ENCODE assay signal across 8 cellular contexts in genomic region chr4:47926667-47927258, GRCh38. TPM values are rescaled to one million over a fixed set of nuclear protein-coding genes. Genes with fewer than 3 reads are reported as not detected.
DNase-seq lines count a peak whose midpoint lies in the region; ATAC-seq, FAIRE-seq and TF ChIP-seq lines count a peak whose summit lies in the region.

No MANE protein-coding gene starts in this region.

- H2BK15ac ChIP-seq in H1 (ENCODE audit: low read length), result no peak overlapping the region

- no peak overlapping the region for H2BK120ac ChIP-seq in H1 (replicated peaks; ENCODE audit: low read depth, low read length)

- no peaks in the 10 kb centered on the region for H3K36me3 Mint-ChIP-seq in activated CD4-positive, alpha-beta memory T cell treated with anti-CD3 and anti-CD28 coated beads for 36 hours
- H3K36me3 Mint-ChIP-seq in mesothelial cell of epicardium, result no peaks in the 10 kb centered on the region
- no peaks in the 10 kb centered on the region for H3K36me3 Mint-ChIP-seq in stimulated activated naive B cell treated with anti-CD40 and anti-IgM and Interleukin-4, amounts not matched to agents 10 μg/mL and 1 μg/mL and 100 μg/mL, for 72 hours

- no peak overlapping the region for H4K5ac ChIP-seq in H1 (ENCODE audit: insufficient read length, low read depth, low read length)

- WGBS in H1 (ENCODE audit: extremely low coverage in 1 of 2, insufficient coverage in 1 of 2, insufficient read length in 1 of 2, insufficient replicate concordance in 2 of 2, low coverage in 1 of 2, low lambda C conversion rate in 2 of 2, missing lambda C conversion rate in 1 of 2), 2 experiments, result 32% methylated on average over 15 of the region's 15 CpGs; no CpG with 5 or more reads in 1 of the 2 experiments

- no peak overlapping the region for H3K18ac ChIP-seq in H1 (ENCODE audit: extremely low read depth, low read length)

- peak overlapping the region in 3 of 4 experiments; percentile 33 to 45 (median 42); a peak in 6 of 8 replicates for H3K4me3 ChIP-seq in H1 (ENCODE audit: extremely low read depth in 1 of 4, insufficient read depth in 2 of 4, low read depth in 3 of 4, low read length in 4 of 4)

- DNase-seq in A172 (ENCODE audit: low spot score) (peak; percentile 40), GM12892 (ENCODE audit: insufficient read length) (no peak), NCI-H2081 treated with DMSO at 0.1 percent for 48 hours (lab: John Stamatoyannopoulos, UW) (peak; percentile 28), H1 (ENCODE audit: low read depth in 1 of 2, low spot score in 2 of 2) (peak in 1 of 2 experiments; percentile 70), mesothelial cell of epicardium (ENCODE audit: low spot score in 2 of 2, unreplicated experiment in 2 of 2) (peak; percentile 54 to 78)
- DNase-seq in activated CD4-positive, alpha-beta memory T cell treated with anti-CD3 and anti-CD28 coated beads for 36 hours, result peak; percentile 65
- DNase-seq in stimulated activated naive B cell treated with anti-CD40 and anti-IgM and Interleukin-4, amounts not matched to agents 10 μg/mL and 1 μg/mL and 100 μg/mL, for 72 hours, result no peak

- intact Hi-C loops in activated CD4-positive, alpha-beta memory T cell treated with anti-CD3 and anti-CD28 coated beads for 36 hours (cut with micrococcal nuclease), result loop anchor here (2.0 kb wide), 2 partner anchors 160 to 214 kb away; no protein-coding TSS in a partner anchor

- TF ChIP-seq EP300 in H1 (IDR thresholded peaks at IDR 0.05; ENCODE audit: borderline replicate concordance in 1 of 2, low read depth in 2 of 2, low read length in 2 of 2), result no peak

- H3K56ac ChIP-seq in H1 (replicated peaks; ENCODE audit: insufficient read length, low read depth, low read length), result no peak overlapping the region

- no peak overlapping the region for H3K14ac ChIP-seq in H1 (ENCODE audit: insufficient read length)

- TF ChIP-seq CTCF in H1 (IDR thresholded peaks at IDR 0.05; ENCODE audit: control extremely low read depth in 1 of 3, insufficient read depth in 1 of 3, low read depth in 1 of 3, low read length in 3 of 3) (peak; percentile 75 to 91 (median 75)), mesothelial cell of epicardium (IDR thresholded peaks at IDR 0.05; ENCODE audit: unreplicated experiment) (peak; percentile 53)

- FAIRE-seq in GM12892 (lab: Jason Lieb, UNC) (peak; percentile 94), H1 (lab: Jason Lieb, UNC) (peak; percentile 98)

- H3K4me1 Mint-ChIP-seq in activated CD4-positive, alpha-beta memory T cell treated with anti-CD3 and anti-CD28 coated beads for 36 hours (ENCODE audit: low read depth), result peaks cover 6% of the 10 kb centered on the region
- peaks cover 24% of the 10 kb centered on the region for H3K4me1 Mint-ChIP-seq in mesothelial cell of epicardium
- H3K4me1 Mint-ChIP-seq in stimulated activated naive B cell treated with anti-CD40 and anti-IgM and Interleukin-4, amounts not matched to agents 10 μg/mL and 1 μg/mL and 100 μg/mL, for 72 hours, result peaks cover 24 to 26% of the 10 kb centered on the region in 2 donors

- H3K4me2 ChIP-seq in H1 (ENCODE audit: insufficient read depth in 1 of 2, low read depth in 2 of 2, low read length in 2 of 2), result peak overlapping the region; percentile 10 to 60

- no peak overlapping the region for H3K27ac Mint-ChIP-seq in activated CD4-positive, alpha-beta memory T cell treated with anti-CD3 and anti-CD28 coated beads for 36 hours
- H3K27ac Mint-ChIP-seq in mesothelial cell of epicardium, result peak overlapping the region; percentile 93
- no peak overlapping the region for H3K27ac Mint-ChIP-seq in stimulated activated naive B cell treated with anti-CD40 and anti-IgM and Interleukin-4, amounts not matched to agents 10 μg/mL and 1 μg/mL and 100 μg/mL, for 72 hours

- peak overlapping the region; percentile 96 for H2AFZ ChIP-seq in H1 (ENCODE audit: low read length)

- CTCF ChIA-PET in activated CD4-positive, alpha-beta memory T cell treated with anti-CD3 and anti-CD28 coated beads for 36 hours (lab: Charles Lee), result interaction anchor here (1.0 to 1.5 kb wide), 5 partner anchors 12 to 251 kb away, joined by 3 to 5 read pairs (median 3); partner anchors contain the start of gene NFXL1
- CTCF ChIA-PET in H1 (lab: Charles Lee; ENCODE audit: partially characterized antibody), result interaction anchor here (0.8 to 2.9 kb wide), 14 partner anchors 7 to 242 kb away, joined by 3 to 9 read pairs (median 4); no protein-coding TSS in a partner anchor

- no peak overlapping the region for H4K91ac ChIP-seq in H1 (replicated peaks; ENCODE audit: insufficient read length, low read length)

- peaks cover 0 to 7% (median 3%) of the 10 kb centered on the region in 4 experiments; a peak in 3 of 7 replicates for H3K4me1 ChIP-seq in H1 (replicated peaks in 1 of 4; ENCODE audit: control insufficient read depth in 3 of 4, insufficient read depth in 4 of 4, low read length in 3 of 4)

- no peaks in the 10 kb centered on the region for H3K27me3 ChIP-seq in H1 (replicated peaks in 1 of 4; ENCODE audit: control insufficient read depth in 3 of 4, extremely low read depth in 1 of 4, insufficient read depth in 3 of 4, low read length in 3 of 4)

- H2AK5ac ChIP-seq in H1 (ENCODE audit: low read depth, low read length), result no peak overlapping the region

- ATAC-seq in HG02798 (IDR thresholded peaks at IDR 0.05; ENCODE audit: poor library complexity, unreplicated experiment), result peak; percentile 97
- ATAC-seq in stimulated activated naive B cell treated with anti-CD40 and anti-IgM and Interleukin-4, amounts not matched to agents 10 μg/mL and 1 μg/mL and 100 μg/mL, for 72 hours (replicated peaks), result peak; percentile 83 to 90

- H2BK5ac ChIP-seq in H1 (ENCODE audit: low read depth, low read length), result no peak overlapping the region

- peaks cover 13% of the 10 kb centered on the region for H3K27me3 Mint-ChIP-seq in activated CD4-positive, alpha-beta memory T cell treated with anti-CD3 and anti-CD28 coated beads for 36 hours
- no peaks in the 10 kb centered on the region for H3K27me3 Mint-ChIP-seq in mesothelial cell of epicardium (ENCODE audit: low read depth)
- H3K27me3 Mint-ChIP-seq in stimulated activated naive B cell treated with anti-CD40 and anti-IgM and Interleukin-4, amounts not matched to agents 10 μg/mL and 1 μg/mL and 100 μg/mL, for 72 hours, result peaks cover 11 to 20% of the 10 kb centered on the region in 2 donors

- TF ChIP-seq RAD21 in H1 (IDR thresholded peaks at IDR 0.05 in 1 of 2, conservative IDR thresholded peaks at IDR 0.05 in 1 of 2; ENCODE audit: low read depth in 2 of 2, low read length in 2 of 2), result peak; percentile 66 to 74

- no peak overlapping the region for H2BK12ac ChIP-seq in H1 (ENCODE audit: low read depth, low read length)

- no peak overlapping the region for H3K4me3 Mint-ChIP-seq in activated CD4-positive, alpha-beta memory T cell treated with anti-CD3 and anti-CD28 coated beads for 36 hours
- peak overlapping the region; percentile 70 for H3K4me3 Mint-ChIP-seq in mesothelial cell of epicardium
- peak overlapping the region; percentile 55 to 57 for H3K4me3 Mint-ChIP-seq in stimulated activated naive B cell treated with anti-CD40 and anti-IgM and Interleukin-4, amounts not matched to agents 10 μg/mL and 1 μg/mL and 100 μg/mL, for 72 hours

- no peak for TF ChIP-seq POLR2A in GM12892 (IDR thresholded peaks at IDR 0.05; ENCODE audit: low read depth, low read length)
- no peak for TF ChIP-seq POLR2A in H1 (IDR thresholded peaks at IDR 0.05; ENCODE audit: control extremely low read depth in 1 of 2, low read depth in 2 of 2, low read length in 2 of 2)

- peak overlapping the region; percentile 81; the same call in 1 of the 2 replicates for H4K8ac ChIP-seq in H1 (ENCODE audit: extremely low read depth, insufficient read depth, low read length)

- no peak overlapping the region for H3K4ac ChIP-seq in H1 (replicated peaks; ENCODE audit: insufficient read length, low read depth, low read length)

- H3K23ac ChIP-seq in H1 (ENCODE audit: insufficient read length), result no peak overlapping the region

- no peaks in the 10 kb centered on the region for H3K79me2 ChIP-seq in H1 (ENCODE audit: control insufficient read depth in 1 of 2, insufficient read depth in 2 of 2, low read length in 2 of 2)

- no peaks in the 10 kb centered on the region for H3K9me3 Mint-ChIP-seq in activated CD4-positive, alpha-beta memory T cell treated with anti-CD3 and anti-CD28 coated beads for 36 hours
- no peaks in the 10 kb centered on the region for H3K9me3 Mint-ChIP-seq in mesothelial cell of epicardium
- no peaks in the 10 kb centered on the region for H3K9me3 Mint-ChIP-seq in stimulated activated naive B cell treated with anti-CD40 and anti-IgM and Interleukin-4, amounts not matched to agents 10 μg/mL and 1 μg/mL and 100 μg/mL, for 72 hours

- no peaks in the 10 kb centered on the region for H3K36me3 ChIP-seq in H1 (ENCODE audit: control insufficient read depth in 2 of 4, insufficient read depth in 4 of 4, low read length in 3 of 4)

- H3K23me2 ChIP-seq in H1 (ENCODE audit: low read depth, low read length), result peaks cover 2% of the 10 kb centered on the region; the same call in 1 of the 2 replicates

- H3K79me1 ChIP-seq in H1 (ENCODE audit: low read depth, low read length), result no peaks in the 10 kb centered on the region

- no peaks in the 10 kb centered on the region for H3K9me3 ChIP-seq in H1 (ENCODE audit: insufficient read depth in 2 of 2, low read depth in 1 of 2, low read length in 1 of 2)

- H3K9ac ChIP-seq in H1 (replicated peaks in 1 of 4; ENCODE audit: extremely low read depth in 1 of 4, low read depth in 3 of 4, low read length in 3 of 4), result no peak overlapping the region

- H2BK20ac ChIP-seq in H1 (ENCODE audit: low read length), result no peak overlapping the region

- H3K27ac ChIP-seq in H1 (ENCODE audit: low read depth, low read length), result no peak overlapping the region

- POLR2A ChIA-PET in activated CD4-positive, alpha-beta memory T cell treated with anti-CD3 and anti-CD28 coated beads for 36 hours (lab: Charles Lee), result no interaction called here
- POLR2A ChIA-PET in H1 (lab: Charles Lee; ENCODE audit: partially characterized antibody), result interaction anchor here (2.7 kb wide), 1 partner anchor 13 kb away, joined by 12 read pairs; the partner anchor contains the start of gene NFXL1

- no peaks in the 10 kb centered on the region for H4K20me1 ChIP-seq in H1 (replicated peaks in 1 of 2; ENCODE audit: control insufficient read depth in 1 of 2, insufficient read depth in 2 of 2, low read length in 2 of 2)

RNA-seq across cellular contexts. Expression of gene NFXL1, which starts 12.4 kb away (rescaled TPM):
- 5.9 and 8.7 TPM in 2 replicates for total RNA-seq in A172 (2014; rRNA removed; shearing (Covaris generic))
- polyA plus RNA-seq in GM12892 (2012; ENCODE audit: missing spikeins), result 10.7 TPM
- 10 to 100 TPM; 10.9 to 12.0 TPM for total RNA-seq in activated CD4-positive, alpha-beta memory T cell treated with anti-CD3 and anti-CD28 coated beads for 36 hours
- 27.7 and 29.5 TPM in 2 replicates for total RNA-seq in H1 (2021; fragmentation: NEBNext Ultra II Directional; extraction: Animal tissue kit (Norgen Biotek cat#: 25700))
- 6.7 and 10.0 TPM in 2 replicates for polyA plus RNA-seq in H1 (2011; rRNA removed)
- 15.0 TPM for polyA plus RNA-seq in H1 (2011; cell fraction: cytosol; rRNA removed)
- 14.8 TPM for polyA plus RNA-seq in H1 (2011; cell fraction: nucleus; rRNA removed)
- 15.2 to 16.8 TPM (median 16.7 TPM) in 4 replicates for polyA plus RNA-seq in H1 (2012, experiment 1 of 2)
- polyA plus RNA-seq in H1 (2012, experiment 2 of 2), result 0.94 TPM
- polyA plus RNA-seq in H1 (2013, experiment 1 of 2), result 13.3 TPM
- polyA plus RNA-seq in H1 (2013, experiment 2 of 2), result 11.7 TPM
- 103 and 115 TPM in 2 replicates for polyA minus RNA-seq in H1 (2011; rRNA and poly(A)+ RNA removed)
- polyA minus RNA-seq in H1 (2011; cell fraction: cytosol; rRNA and poly(A)+ RNA removed), result 34.6 TPM
- polyA minus RNA-seq in H1 (2011; cell fraction: nucleus; rRNA and poly(A)+ RNA removed), result 72.9 TPM
- total RNA-seq in mesothelial cell of epicardium, result 25.8 to 30.3 TPM (median 27.7 TPM) in 3 replicates

Comparison
In these comparisons a context has a peak if more than half of its experiments do, and no peak if none do; other contexts are left out.
1. DNase-seq: peak in A172 (single experiment), NCI-H2081 treated with DMSO at 0.1 percent for 48 hours (single experiment), activated CD4-positive, alpha-beta memory T cell treated with anti-CD3 and anti-CD28 coated beads for 36 hours (single experiment) and mesothelial cell of epicardium (2 of 2); none in GM12892 (single experiment) and stimulated activated naive B cell treated with anti-CD40 and anti-IgM and Interleukin-4, amounts not matched to agents 10 μg/mL and 1 μg/mL and 100 μg/mL, for 72 hours (single experiment).